In genomic region chr11:126431401-126432064, GRCh38 we compare ENCODE assay signal across 10 cellular contexts.
DNase-seq lines count a peak whose midpoint lies in the region; TF ChIP-seq lines count a peak whose summit lies in the region.
"Had no signal": no experiment of that assay in that cellular context is flagged by ENCODE, and none has a peak within 500 bp of the region (broad histone marks: within the 10 kb centered on the region; RNA-seq: fewer than 3 reads in every experiment).

No MANE protein-coding gene starts in this region.

- no peaks in the 10 kb centered on the region for H3K9me3 ChIP-seq in ovary

- intact Hi-C loops in ovary (cut with DNase I) = loop anchor here in 2 of 4 donors (10.0 kb wide), 1 partner anchor 117 kb away; no protein-coding TSS in a partner anchor

- H3K4me3 ChIP-seq in AG10803 (ENCODE audit: low read length) = no peak overlapping the region
- H3K4me3 ChIP-seq in fibroblast of the aortic adventitia (ENCODE audit: low read depth, low read length) = no peak overlapping the region
- H3K4me3 ChIP-seq in ovary = no peak overlapping the region

- no peaks in the 10 kb centered on the region for H3K27me3 ChIP-seq in ovary

- peaks cover 36% of the 10 kb centered on the region for H3K4me1 ChIP-seq in ovary (ENCODE audit: insufficient read depth)

- DNase-seq in AG10803 (ENCODE audit: low read depth) (peak; percentile 88), RKO (ENCODE audit: low spot score) (peak; percentile 18), fibroblast of the aortic adventitia (ENCODE audit: low read depth) (peak; percentile 86), ovary (peak; percentile 66 to 82 (median 72)), SIG-M5 treated with dmso at 0.1 percent for 504 hours (lab: John Stamatoyannopoulos, UW; ENCODE audit: unreplicated experiment) (no peak), NCI-H748 treated with DMSO at 0.1 percent for 48 hours (lab: John Stamatoyannopoulos, UW) (no peak), T-helper 2 cell (no peak), mesenteric fat pad (ENCODE audit: low spot score) (no peak)
- DNase-seq: activated CD8-positive, alpha-beta T cell treated with anti-CD3 and anti-CD28 coated beads for 36 hours; NCI-H774 had no signal

- H3K27ac ChIP-seq in ovary = peak overlapping the region; percentile 50 to 70

- no peaks in the 10 kb centered on the region for H3K36me3 ChIP-seq in ovary

- no peak for TF ChIP-seq POLR2A in ovary (IDR thresholded peaks at IDR 0.05)

- TF ChIP-seq EP300 in ovary (IDR thresholded peaks at IDR 0.05) = no peak

- TF ChIP-seq CTCF in AG10803 (conservative IDR thresholded peaks at IDR 0.05; ENCODE audit: low read length) = no peak
- TF ChIP-seq CTCF in fibroblast of the aortic adventitia (IDR thresholded peaks at IDR 0.05; ENCODE audit: insufficient read depth, low read length) = no peak
- TF ChIP-seq CTCF in ovary (IDR thresholded peaks at IDR 0.05) = no peak

- WGBS in ovary, 3 donors = 63 to 66% (median 65%) methylated on average over 23 of the region's 23 CpGs

Comparison
In these comparisons a context has a peak if more than half of its experiments do, and no peak if none do; other contexts are left out.
1. DNase-seq: peak in AG10803 (single experiment), RKO (single experiment), fibroblast of the aortic adventitia (single experiment) and ovary (5 of 5); none in SIG-M5 treated with dmso at 0.1 percent for 504 hours (single experiment), NCI-H748 treated with DMSO at 0.1 percent for 48 hours (single experiment), T-helper 2 cell (0 of 5) and mesenteric fat pad (single experiment).